ENCODE assay signal across 25 cellular contexts in genomic region chr9:92648447-92649406, GRCh38. TPM values are rescaled to one million over a fixed set of nuclear protein-coding genes. Genes with fewer than 3 reads are reported as not detected.
A peak's percentile ranks its signal among the peaks of the same experiment; 100 is the strongest.
DNase-seq lines count a peak whose midpoint lies in the region; ATAC-seq, FAIRE-seq and TF ChIP-seq lines count a peak whose summit lies in the region.
"Had no signal": no experiment of that assay in that cellular context is flagged by ENCODE, and none has a peak within 500 bp of the region (broad histone marks: within the 10 kb centered on the region; RNA-seq: fewer than 3 reads in every experiment).

No MANE protein-coding gene starts in this region.

- no peak overlapping the region for H3K14ac ChIP-seq in neuronal stem cell (ENCODE audit: low read length)

- no peak overlapping the region for H2BK120ac ChIP-seq in neuronal stem cell (ENCODE audit: low read depth, low read length)

- H3K36me3 Mint-ChIP-seq in endodermal cell (ENCODE audit: low read depth) = peaks cover 66% of the 10 kb centered on the region
- H3K36me3 Mint-ChIP-seq in HFFc6 (ENCODE audit: low read depth) = peaks cover 46% of the 10 kb centered on the region

- H3K4me3 Mint-ChIP-seq in endodermal cell = no peak overlapping the region
- no peak overlapping the region for H3K4me3 Mint-ChIP-seq in HFFc6
- H3K4me3 Mint-ChIP-seq: activated T-helper 1 cell treated with anti-CD3 and anti-CD28 coated beads, Interleukin-12 subunit alpha, Interleukin-12 subunit beta, Interleukin-2, Interleukin-4 antibody, amounts not matched to agents 30 ng/mL and 10 ng/mL and 1 ng/mL, durations not matched to agents 14 hours and 24 hours and 36 hours had no signal

- H3K4me2 ChIP-seq in neuronal stem cell (ENCODE audit: insufficient read depth, low read length, poor library complexity, severe bottlenecking) = no peak overlapping the region
- H3K4me2 ChIP-seq: KMS-11 had no signal

- H3K27me3 Mint-ChIP-seq in endodermal cell (ENCODE audit: insufficient read depth) (no peaks in the 10 kb centered on the region), HFFc6 (ENCODE audit: insufficient read depth) (peaks cover 4% of the 10 kb centered on the region; the same call in 1 of the 2 replicates)

- H3K79me1 ChIP-seq in neuronal stem cell (ENCODE audit: low read depth, low read length) = no peaks in the 10 kb centered on the region

- WGBS in endodermal cell (ENCODE audit: insufficient coverage in 1 of 2, insufficient read length in 1 of 2), 2 experiments = 93 to 97% methylated on average over 7 to 11 of the region's 11 CpGs
- WGBS in neuronal stem cell (ENCODE audit: extremely low coverage in 2 of 2, insufficient read length in 2 of 2, insufficient replicate concordance in 1 of 2), 2 donors = no CpG with 5 or more reads among the region's 11 CpGs

- H3K4me1 Mint-ChIP-seq in endodermal cell (no peaks in the 10 kb centered on the region), HFFc6 (ENCODE audit: low read depth) (no peaks in the 10 kb centered on the region)

- H2BK15ac ChIP-seq in neuronal stem cell (ENCODE audit: low read length) = no peak overlapping the region

- H3K9ac ChIP-seq in endodermal cell (ENCODE audit: extremely low read depth, low read length, poor library complexity, severe bottlenecking) (no peak overlapping the region), neuronal stem cell (ENCODE audit: low read depth, low read length, poor library complexity) (peak overlapping the region; percentile 2)
- H3K9ac ChIP-seq: KMS-11 had no signal

- ATAC-seq in upper lobe of right lung = no peak
- ATAC-seq: activated naive CD4-positive, alpha-beta T cell treated with anti-CD3 and anti-CD28 coated beads, Interleukin-2, amount 50 U/mL, for 72 hours; gastroesophageal sphincter had no signal

- H3K9me3 Mint-ChIP-seq in endodermal cell (no peaks in the 10 kb centered on the region), HFFc6 (no peaks in the 10 kb centered on the region)
- H3K9me3 Mint-ChIP-seq: activated T-helper 1 cell treated with anti-CD3 and anti-CD28 coated beads, Interleukin-12 subunit alpha, Interleukin-12 subunit beta, Interleukin-2, Interleukin-4 antibody, amounts not matched to agents 30 ng/mL and 10 ng/mL and 1 ng/mL, durations not matched to agents 14 hours and 24 hours and 36 hours had no signal

- peaks cover 31% of the 10 kb centered on the region for H3K4me1 ChIP-seq in left ventricle myocardium inferior
- no peaks in the 10 kb centered on the region for H3K4me1 ChIP-seq in endodermal cell (ENCODE audit: control insufficient read depth, insufficient read depth, low read length)
- H3K4me1 ChIP-seq in neuronal stem cell (ENCODE audit: control insufficient read depth in 2 of 2, insufficient read depth in 1 of 2, low read depth in 1 of 2, low read length in 2 of 2) = no peaks in the 10 kb centered on the region
- H3K4me1 ChIP-seq in upper lobe of right lung = no peaks in the 10 kb centered on the region

- no peak overlapping the region for H3K18ac ChIP-seq in neuronal stem cell (ENCODE audit: low read length)

- no peaks in the 10 kb centered on the region for H3K27me3 ChIP-seq in left ventricle myocardium inferior (ENCODE audit: low read depth)
- no peaks in the 10 kb centered on the region for H3K27me3 ChIP-seq in endodermal cell (ENCODE audit: control insufficient read depth, insufficient read depth, low read length, poor library complexity, severe bottlenecking)
- no peaks in the 10 kb centered on the region for H3K27me3 ChIP-seq in neuronal stem cell (ENCODE audit: control insufficient read depth in 3 of 3, insufficient read depth in 3 of 3, low read depth in 1 of 3, low read length in 3 of 3)
- H3K27me3 ChIP-seq in upper lobe of right lung = no peaks in the 10 kb centered on the region
- H3K27me3 ChIP-seq: esophagus squamous epithelium, gastroesophageal sphincter, vagina had no signal

- peak overlapping the region; percentile 43 for H2BK5ac ChIP-seq in neuronal stem cell (ENCODE audit: low read length)

- TF ChIP-seq CTCF in left ventricle myocardium inferior (IDR thresholded peaks at IDR 0.05; ENCODE audit: borderline replicate concordance) (no peak), endodermal cell (conservative IDR thresholded peaks at IDR 0.05) (no peak), upper lobe of right lung (IDR thresholded peaks at IDR 0.05) (no peak), HFFc6 (IDR thresholded peaks at IDR 0.05) (no peak)

- peaks cover 13% of the 10 kb centered on the region for H3K9me3 ChIP-seq in left ventricle myocardium inferior (replicated peaks)
- no peaks in the 10 kb centered on the region for H3K9me3 ChIP-seq in endodermal cell (ENCODE audit: control insufficient read depth, low read length)
- peaks cover 0 to 1% of the 10 kb centered on the region in 2 donors for H3K9me3 ChIP-seq in neuronal stem cell (replicated peaks in 1 of 2; ENCODE audit: control insufficient read depth in 2 of 2, insufficient read depth in 1 of 2, low read depth in 1 of 2, low read length in 2 of 2)
- H3K9me3 ChIP-seq in upper lobe of right lung = no peaks in the 10 kb centered on the region
- H3K9me3 ChIP-seq: esophagus squamous epithelium, vagina had no signal

- no peak overlapping the region for H4K8ac ChIP-seq in neuronal stem cell (ENCODE audit: low read depth, low read length)

- H2AFZ ChIP-seq in neuronal stem cell (ENCODE audit: low read length) = no peak overlapping the region

- no peak overlapping the region for H2AK5ac ChIP-seq in neuronal stem cell (ENCODE audit: low read depth, low read length)

- no peak overlapping the region for H3K27ac ChIP-seq in left ventricle myocardium inferior (replicated peaks)
- H3K27ac ChIP-seq in endodermal cell (ENCODE audit: low read depth, low read length) = no peak overlapping the region
- no peak overlapping the region for H3K27ac ChIP-seq in neuronal stem cell (replicated peaks; ENCODE audit: low read length)
- no peak overlapping the region for H3K27ac ChIP-seq in upper lobe of right lung
- H3K27ac ChIP-seq: C4-2B, esophagus squamous epithelium, gastroesophageal sphincter, KMS-11, vagina had no signal

- H3K4ac ChIP-seq in neuronal stem cell (ENCODE audit: low read length) = no peak overlapping the region

- DNase-seq in cardiac septum (ENCODE audit: low spot score) = peak; percentile 62
- no peak for DNase-seq in left ventricle myocardium inferior
- no peak for DNase-seq in endodermal cell
- DNase-seq in neuronal stem cell (ENCODE audit: low spot score) = no peak
- DNase-seq in upper lobe of right lung = peak; percentile 33
- no peak for DNase-seq in H54 (ENCODE audit: insufficient read length, low spot score)
- no peak for DNase-seq in urothelium cell line (ENCODE audit: low spot score)
- DNase-seq in HFFc6 = no peak
- DNase-seq: ACHN; activated CD4-positive, CD25-positive, alpha-beta regulatory T cell; effector memory CD4-positive, alpha-beta T cell; esophagus squamous epithelium; HCEC 1CT; MV-4-11; NCI-H1694 treated with DMSO at 0.1 percent for 48 hours; NCI-H69; occipital lobe; stimulated activated CD4-positive, alpha-beta T cell treated with anti-CD3 and anti-CD28 coated beads, Interleukin-15, amount 100 ng/mL, for 24 hours had no signal

- no peak for TF ChIP-seq POLR2A in H54 (IDR thresholded peaks at IDR 0.05; ENCODE audit: low read depth, low read length)

- H3K4me3 ChIP-seq in left ventricle myocardium inferior (no peak overlapping the region), endodermal cell (ENCODE audit: low read length) (no peak overlapping the region), neuronal stem cell (ENCODE audit: low read length in 2 of 2) (peak overlapping the region in 1 of 2 donors; percentile 0), upper lobe of right lung (no peak overlapping the region)
- H3K4me3 ChIP-seq: esophagus squamous epithelium, gastroesophageal sphincter, vagina had no signal

- intact Hi-C loops in cardiac septum (cut with DNase I) = loop anchor here (10.0 kb wide), 1 partner anchor 146 kb away; no protein-coding TSS in a partner anchor
- intact Hi-C loops in left ventricle myocardium inferior (cut with micrococcal nuclease) = no loop called here
- intact Hi-C loops in upper lobe of right lung (cut with DNase I) = no loop called here

- H2BK12ac ChIP-seq in neuronal stem cell (ENCODE audit: low read length) = no peak overlapping the region

- H3K36me3 ChIP-seq in left ventricle myocardium inferior (peaks cover 75% of the 10 kb centered on the region), endodermal cell (ENCODE audit: control insufficient read depth, insufficient read depth, low read length) (peaks cover 55% of the 10 kb centered on the region), neuronal stem cell (replicated peaks in 1 of 2; ENCODE audit: control insufficient read depth in 2 of 2, insufficient read depth in 2 of 2, low read length in 2 of 2) (peaks cover 26 to 69% of the 10 kb centered on the region in 2 donors), upper lobe of right lung (peaks cover 54% of the 10 kb centered on the region)

- H3K23ac ChIP-seq in neuronal stem cell (ENCODE audit: low read depth, low read length, poor library complexity) = no peak overlapping the region

- H4K91ac ChIP-seq in neuronal stem cell (ENCODE audit: low read depth, low read length, poor library complexity) = no peak overlapping the region

- H3K27ac Mint-ChIP-seq in endodermal cell (peak overlapping the region; percentile 57), HFFc6 (no peak overlapping the region; the same call in 1 of the 2 replicates)
- H3K27ac Mint-ChIP-seq: activated naive CD4-positive, alpha-beta T cell treated with anti-CD3 and anti-CD28 coated beads, Interleukin-2, amount 50 U/mL, for 72 hours; activated T-helper 1 cell treated with anti-CD3 and anti-CD28 coated beads, Interleukin-12 subunit alpha, Interleukin-12 subunit beta, Interleukin-2, Interleukin-4 antibody, amounts not matched to agents 30 ng/mL and 10 ng/mL and 1 ng/mL, durations not matched to agents 14 hours and 24 hours and 36 hours had no signal

- FAIRE-seq in H54 (lab: Jason Lieb, UNC) (no peak), urothelium cell line (lab: Jason Lieb, UNC) (no peak)
- FAIRE-seq: keratinocyte had no signal

RNA-seq across cellular contexts. Expression of gene IPPK, which starts 21.2 kb away (rescaled TPM):
- total RNA-seq in cardiac septum (13.1 TPM), left ventricle myocardium inferior (7.3 TPM), endodermal cell (1 to 10 TPM; 9.3 TPM), upper lobe of right lung (9.6 TPM)
- polyA plus RNA-seq in endodermal cell (2013, experiment 1 of 2) = 8.8 TPM
- 8.6 TPM for polyA plus RNA-seq in endodermal cell (2013, experiment 2 of 2)
- polyA plus RNA-seq in neuronal stem cell (2013, experiment 1 of 2) = 4.8 TPM
- 4.2 TPM for polyA plus RNA-seq in neuronal stem cell (2013, experiment 2 of 2)
- 10 to 100 TPM; 10.0 to 14.0 (median 12.5) TPM for total RNA-seq in HFFc6 (2021; fragmentation: NEBNext Ultra II Directional; extraction: Animal tissue kit (Norgen Biotek cat#: 25700))

Comparison
In these comparisons a context has a peak if more than half of its experiments do, and no peak if none do; other contexts are left out.
1. DNase-seq: peak in cardiac septum (single experiment) and upper lobe of right lung (single experiment); none in left ventricle myocardium inferior (single experiment), endodermal cell (single experiment), neuronal stem cell (single experiment), H54 (single experiment), urothelium cell line (single experiment) and HFFc6 (single experiment).